Comparison of ENCODE assay signal across 28 cellular contexts in genomic region chr6:37511910-37512399, GRCh38. TPM values are rescaled to one million over a fixed set of nuclear protein-coding genes. Genes with fewer than 3 reads are reported as not detected.
DNase-seq lines count a peak whose midpoint lies in the region; ATAC-seq and TF ChIP-seq lines count a peak whose summit lies in the region.
"Had no signal": no experiment of that assay in that cellular context is flagged by ENCODE, and none has a peak within 500 bp of the region (broad histone marks: within the 10 kb centered on the region; RNA-seq: fewer than 3 reads in every experiment).

No MANE protein-coding gene starts in this region.

- H3K4me1 ChIP-seq in HUES6 (ENCODE audit: control insufficient read depth, insufficient read depth, low read length) (peaks cover 55% of the 10 kb centered on the region), neuronal stem cell (ENCODE audit: control insufficient read depth in 2 of 2, insufficient read depth in 1 of 2, low read depth in 1 of 2, low read length in 2 of 2) (peaks cover 43 to 49% of the 10 kb centered on the region in 2 donors)

- H2BK12ac ChIP-seq in neuronal stem cell (ENCODE audit: low read length), result peak overlapping the region; percentile 60

- no peaks in the 10 kb centered on the region for H3K27me3 ChIP-seq in CD4-positive, alpha-beta T cell (ENCODE audit: control insufficient read depth, insufficient read depth, low read length)
- H3K27me3 ChIP-seq in HUES6 (ENCODE audit: control insufficient read depth, insufficient read depth, low read length) (peaks cover 43% of the 10 kb centered on the region), neuronal stem cell (ENCODE audit: control insufficient read depth in 3 of 3, insufficient read depth in 3 of 3, low read depth in 1 of 3, low read length in 3 of 3) (peaks cover 0 to 32% (median 0%) of the 10 kb centered on the region in 3 experiments)
- H3K27me3 ChIP-seq: BE2C, ovary, SJSA1 had no signal

- no peak overlapping the region for H3K14ac ChIP-seq in neuronal stem cell (ENCODE audit: low read length)

- H3K23ac ChIP-seq in neuronal stem cell (ENCODE audit: low read depth, low read length, poor library complexity), result peak overlapping the region; percentile 23

- POLR2A ChIA-PET in CD4-positive, alpha-beta T cell (lab: Charles Lee), result interaction anchor here (7.2 kb wide), 1 partner anchor 8 kb away, joined by 330 read pairs; the partner anchor contains the start of gene CCDC167

- DNase-seq in CD4-positive, alpha-beta T cell, result no peak
- DNase-seq in glutamatergic neuron (peak; percentile 35), neuronal stem cell (ENCODE audit: low spot score) (no peak), NCI-H446 treated with DMSO at 0.1 percent for 48 hours (lab: John Stamatoyannopoulos, UW) (no peak), HuH-7.5 (ENCODE audit: low spot score) (no peak)
- DNase-seq: activated CD4-positive, alpha-beta memory T cell treated with anti-CD3 and anti-CD28 coated beads for 36 hours; activated CD8-positive, alpha-beta memory T cell treated with anti-CD3 and anti-CD28 coated beads, Interleukin-2, amount 50 U/mL, for 48 hours; aorta; BE2C; cortex of kidney; foreskin melanocyte; left ventricle myocardium superior; NCI-H1105; NCI-H2029; NCI-H2227 treated with DMSO at 0.1 percent for 48 hours; ovary; RPMI8226; stimulated activated CD4-positive, alpha-beta T cell treated with anti-CD3 and anti-CD28 coated beads, Interleukin-2, amount 100 ng/mL, for 24 hours; T-cell had no signal

- H4K8ac ChIP-seq in neuronal stem cell (ENCODE audit: low read depth, low read length), result no peak overlapping the region

- WGBS in neuronal stem cell (ENCODE audit: extremely low coverage in 2 of 2, insufficient read length in 2 of 2, insufficient replicate concordance in 1 of 2), 2 donors, result no CpG with 5 or more reads among the region's 16 CpGs

- H2BK15ac ChIP-seq in neuronal stem cell (ENCODE audit: low read length), result peak overlapping the region; percentile 71

- H3K36me3 ChIP-seq in HUES6 (ENCODE audit: control insufficient read depth, insufficient read depth, low read length) (no peaks in the 10 kb centered on the region), neuronal stem cell (replicated peaks in 1 of 2; ENCODE audit: control insufficient read depth in 2 of 2, insufficient read depth in 2 of 2, low read length in 2 of 2) (no peaks in the 10 kb centered on the region)
- H3K36me3 ChIP-seq: BE2C, esophagus muscularis mucosa, ovary, SJSA1, tibial nerve had no signal

- peak overlapping the region; percentile 39 for H4K91ac ChIP-seq in neuronal stem cell (ENCODE audit: low read depth, low read length, poor library complexity)

- no peak overlapping the region for H3K4ac ChIP-seq in neuronal stem cell (ENCODE audit: low read length)

- peak overlapping the region; percentile 26 for H2AK5ac ChIP-seq in neuronal stem cell (ENCODE audit: low read depth, low read length)

- no peaks in the 10 kb centered on the region for H3K9me3 Mint-ChIP-seq in CD4-positive, alpha-beta T cell
- peaks cover 5% of the 10 kb centered on the region for H3K9me3 Mint-ChIP-seq in glutamatergic neuron (ENCODE audit: unreplicated experiment)
- H3K9me3 Mint-ChIP-seq: activated CD4-positive, alpha-beta memory T cell treated with anti-CD3 and anti-CD28 coated beads for 36 hours had no signal

- peak overlapping the region; percentile 86 for H3K18ac ChIP-seq in neuronal stem cell (ENCODE audit: low read length)

- H3K36me3 Mint-ChIP-seq in CD4-positive, alpha-beta T cell (ENCODE audit: low read depth), result no peaks in the 10 kb centered on the region
- no peaks in the 10 kb centered on the region for H3K36me3 Mint-ChIP-seq in glutamatergic neuron (ENCODE audit: unreplicated experiment)
- H3K36me3 Mint-ChIP-seq: activated CD4-positive, alpha-beta memory T cell treated with anti-CD3 and anti-CD28 coated beads for 36 hours; activated naive CD4-positive, alpha-beta T cell treated with anti-CD3 and anti-CD28 coated beads, Interleukin-2, amount 50 U/mL, for 72 hours; T-cell had no signal

- peak overlapping the region; percentile 62 for H3K27ac Mint-ChIP-seq in CD4-positive, alpha-beta T cell
- H3K27ac Mint-ChIP-seq in glutamatergic neuron (ENCODE audit: unreplicated experiment), result no peak overlapping the region
- H3K27ac Mint-ChIP-seq: activated CD4-positive, alpha-beta memory T cell treated with anti-CD3 and anti-CD28 coated beads for 36 hours; activated naive CD4-positive, alpha-beta T cell treated with anti-CD3 and anti-CD28 coated beads, Interleukin-2, amount 50 U/mL, for 72 hours; activated T-helper 2 cell treated with anti-CD3 and anti-CD28 coated beads, Interferon-gamma antibody, Interleukin-2, Interleukin-4, amounts not matched to agents 10 μg/mL and 5 μg/mL and 100 μg/mL, durations not matched to agents 14 hours and 24 hours and 36 hours had no signal

- H3K27ac ChIP-seq in CD4-positive, alpha-beta T cell (ENCODE audit: low read depth, low read length), result no peak overlapping the region
- H3K27ac ChIP-seq in HUES6 (ENCODE audit: low read depth, low read length), result no peak overlapping the region
- no peak overlapping the region for H3K27ac ChIP-seq in neuronal stem cell (replicated peaks; ENCODE audit: low read length)
- H3K27ac ChIP-seq: esophagus muscularis mucosa, ovary, SJSA1, tibial nerve had no signal

- ATAC-seq in CD4-positive, alpha-beta T cell (ENCODE audit: poor library complexity), result no peak
- ATAC-seq in GM21737 (IDR thresholded peaks at IDR 0.05; ENCODE audit: unreplicated experiment), result no peak
- ATAC-seq in HG03280 (IDR thresholded peaks at IDR 0.05; ENCODE audit: unreplicated experiment), result no peak
- ATAC-seq: activated naive CD4-positive, alpha-beta T cell treated with anti-CD3 and anti-CD28 coated beads, Interleukin-2, amount 50 U/mL, for 72 hours; GM12878; left ventricle myocardium superior; T-cell had no signal

- no peak overlapping the region for H2BK5ac ChIP-seq in neuronal stem cell (ENCODE audit: low read length)

- no peak for TF ChIP-seq CTCF in CD4-positive, alpha-beta T cell (IDR thresholded peaks at IDR 0.05)
- no peak for TF ChIP-seq CTCF in glutamatergic neuron (IDR thresholded peaks at IDR 0.05; ENCODE audit: partially characterized antibody, unreplicated experiment)

- no peaks in the 10 kb centered on the region for H3K27me3 Mint-ChIP-seq in CD4-positive, alpha-beta T cell
- peaks cover 6% of the 10 kb centered on the region for H3K27me3 Mint-ChIP-seq in glutamatergic neuron (ENCODE audit: unreplicated experiment)
- H3K27me3 Mint-ChIP-seq: activated CD4-positive, alpha-beta memory T cell treated with anti-CD3 and anti-CD28 coated beads for 36 hours; T-cell had no signal

- H3K4me1 Mint-ChIP-seq in CD4-positive, alpha-beta T cell (ENCODE audit: low read depth), result peaks cover 88% of the 10 kb centered on the region
- H3K4me1 Mint-ChIP-seq in glutamatergic neuron (ENCODE audit: low read depth, unreplicated experiment), result peaks cover 48% of the 10 kb centered on the region

- CTCF ChIA-PET in CD4-positive, alpha-beta T cell (lab: Charles Lee), result no interaction called here

- H3K4me3 ChIP-seq in HUES6 (ENCODE audit: low read depth, low read length), result peak overlapping the region; percentile 50
- no peak overlapping the region for H3K4me3 ChIP-seq in neuronal stem cell (ENCODE audit: low read length in 2 of 2)
- H3K4me3 ChIP-seq: esophagus muscularis mucosa, GM12878, ovary, SJSA1, tibial nerve had no signal

- no peak overlapping the region for H3K4me2 ChIP-seq in neuronal stem cell (ENCODE audit: insufficient read depth, low read length, poor library complexity, severe bottlenecking)

- H2AFZ ChIP-seq in neuronal stem cell (ENCODE audit: low read length), result peak overlapping the region; percentile 76

- H3K9ac ChIP-seq in HUES6 (ENCODE audit: low read length) (no peak overlapping the region), neuronal stem cell (ENCODE audit: low read depth, low read length, poor library complexity) (peak overlapping the region; percentile 15)

- no peaks in the 10 kb centered on the region for H3K9me3 ChIP-seq in CD4-positive, alpha-beta T cell (ENCODE audit: control insufficient read depth, low read length)
- H3K9me3 ChIP-seq in HUES6 (ENCODE audit: control insufficient read depth, insufficient read depth, low read depth, low read length), result no peaks in the 10 kb centered on the region
- no peaks in the 10 kb centered on the region for H3K9me3 ChIP-seq in neuronal stem cell (replicated peaks in 1 of 2; ENCODE audit: control insufficient read depth in 2 of 2, insufficient read depth in 1 of 2, low read depth in 1 of 2, low read length in 2 of 2)
- H3K9me3 ChIP-seq: BE2C, esophagus muscularis mucosa, ovary, SJSA1, tibial nerve had no signal

- no peaks in the 10 kb centered on the region for H3K79me1 ChIP-seq in neuronal stem cell (ENCODE audit: low read depth, low read length)

- intact Hi-C loops in CD4-positive, alpha-beta T cell (cut with DNase I, micrococcal nuclease), result loop anchor here in 1 of 2 experiments (5.0 kb wide), 1 partner anchor 310 kb away; no protein-coding TSS in a partner anchor

- no peak overlapping the region for H3K4me3 Mint-ChIP-seq in CD4-positive, alpha-beta T cell
- peak overlapping the region; percentile 2 for H3K4me3 Mint-ChIP-seq in glutamatergic neuron (ENCODE audit: unreplicated experiment)
- H3K4me3 Mint-ChIP-seq: activated CD4-positive, alpha-beta memory T cell treated with anti-CD3 and anti-CD28 coated beads for 36 hours had no signal

- peak overlapping the region; percentile 78 for H2BK120ac ChIP-seq in neuronal stem cell (ENCODE audit: low read depth, low read length)

RNA-seq across cellular contexts. Expression of gene CCDC167, which starts 12.3 kb away (rescaled TPM):
- 1 to 10 TPM; 7.3 to 8.0 TPM for total RNA-seq in CD4-positive, alpha-beta T cell
- 58.4 TPM for total RNA-seq in glutamatergic neuron (ENCODE audit: unreplicated experiment)
- polyA plus RNA-seq in neuronal stem cell (2013, experiment 1 of 2), result 113 TPM
- 106 TPM for polyA plus RNA-seq in neuronal stem cell (2013, experiment 2 of 2)
